ENCODE assay signal across 8 cellular contexts in genomic region chr17:82458885-82459424, GRCh38. TPM values are rescaled to one million over a fixed set of nuclear protein-coding genes. Genes with fewer than 3 reads are reported as not detected.
DNase-seq lines count a peak whose midpoint lies in the region; TF ChIP-seq lines count a peak whose summit lies in the region.

No MANE protein-coding gene starts in this region.

- in situ Hi-C loops in KBM-7 (cut with MboI; ENCODE audit: low pct_unique_long_range_greater_than_20kb, low sequenced_read_pairs), result no loop called here

- H3K4me3 ChIP-seq in adrenal gland, result peak overlapping the region; percentile 53 to 98 (median 76)
- H3K4me3 ChIP-seq in iPS-15b (ENCODE audit: low read depth, low read length), result peak overlapping the region; percentile 87
- peak overlapping the region; percentile 93 for H3K4me3 ChIP-seq in skeletal muscle satellite cell (ENCODE audit: low read length)

- no peak for TF ChIP-seq CTCF in adrenal gland (IDR thresholded peaks at IDR 0.05)

- no peak for TF ChIP-seq POLR2A in adrenal gland (IDR thresholded peaks at IDR 0.05)

- peak overlapping the region; percentile 48 to 100 (median 98) for H3K27ac ChIP-seq in adrenal gland

- intact Hi-C loops in adrenal gland (cut with DNase I), result no loop called here

- DNase-seq in stimulated activated CD4-positive, alpha-beta T cell treated with anti-CD3 and anti-CD28 coated beads, Interleukin-15, amount 100 ng/mL, for 24 hours, result peak; percentile 26
- DNase-seq in stimulated activated CD4-positive, alpha-beta T cell treated with anti-CD3 and anti-CD28 coated beads, Interleukin-4, amount 100 ng/mL, for 1 hour, result no peak
- DNase-seq in KBM-7, result peak; percentile 37
- peak in 3 of 7 donors; percentile 50 to 65 (median 56) for DNase-seq in adrenal gland
- DNase-seq in pons (ENCODE audit: low spot score), result no peak
- DNase-seq in NCI-H1694 treated with DMSO at 0.1 percent for 48 hours (lab: John Stamatoyannopoulos, UW), result no peak

- H3K9ac ChIP-seq in iPS-15b (ENCODE audit: low read depth, low read length) (peak overlapping the region; percentile 54), skeletal muscle satellite cell (ENCODE audit: low read depth, low read length) (peak overlapping the region; percentile 86)

- H3K36me3 ChIP-seq in adrenal gland (replicated peaks in 1 of 2) (peaks cover 0 to 40% of the 10 kb centered on the region in 2 donors), iPS-15b (ENCODE audit: control insufficient read depth, insufficient read depth, low read length) (peaks cover 16% of the 10 kb centered on the region), skeletal muscle satellite cell (ENCODE audit: insufficient read depth, low read length) (peaks cover 19% of the 10 kb centered on the region)

- WGBS in adrenal gland, 4 donors, result 0% methylated on average over 30 to 62 of the region's 62 CpGs; no CpG with 5 or more reads in 1 of the 4 donors

- no peaks in the 10 kb centered on the region for H3K27me3 ChIP-seq in adrenal gland
- H3K27me3 ChIP-seq in iPS-15b (ENCODE audit: control insufficient read depth, insufficient read depth, low read length), result no peaks in the 10 kb centered on the region
- H3K27me3 ChIP-seq in skeletal muscle satellite cell (ENCODE audit: control insufficient read depth, insufficient read depth, low read length), result no peaks in the 10 kb centered on the region

- H3K4me1 ChIP-seq in adrenal gland (replicated peaks in 1 of 2) (peaks cover 15 to 38% of the 10 kb centered on the region in 2 donors), iPS-15b (ENCODE audit: control insufficient read depth, insufficient read depth, low read length) (peaks cover 4% of the 10 kb centered on the region), skeletal muscle satellite cell (ENCODE audit: control insufficient read depth, insufficient read depth, low read length) (peaks cover 12% of the 10 kb centered on the region)

- H3K9me3 ChIP-seq in adrenal gland (replicated peaks in 1 of 3) (no peaks in the 10 kb centered on the region), iPS-15b (ENCODE audit: control insufficient read depth, insufficient read depth, low read length) (no peaks in the 10 kb centered on the region), skeletal muscle satellite cell (replicated peaks; ENCODE audit: low read length) (no peaks in the 10 kb centered on the region)

- peak overlapping the region; percentile 79 for H3K4me2 ChIP-seq in skeletal muscle satellite cell (ENCODE audit: low read length)

RNA-seq across cellular contexts. Expression of gene NARF, which starts 0.4 kb away (rescaled TPM):
- total RNA-seq in adrenal gland, result 10 to 100 TPM; 21.8 to 65.6 (median 55.1) TPM
- 100 to 1,000 TPM in 2 of 3 donors, 10 to 100 TPM in 1; 26.3 to 198 (median 116) TPM for polyA plus RNA-seq in adrenal gland
- total RNA-seq in skeletal muscle satellite cell (2012; rRNA removed), result 21.8 and 28.6 TPM in 2 replicates

RNA-seq across cellular contexts. Expression of gene CYBC1, which starts 8.4 kb away (rescaled TPM):
- total RNA-seq in adrenal gland, result 100 to 1,000 TPM in 3 of 8 donors, 10 to 100 TPM in 5; 53.7 to 160 (median 88.2) TPM
- polyA plus RNA-seq in adrenal gland, result 10 to 100 TPM; 38.9 to 73.9 (median 61.2) TPM
- total RNA-seq in skeletal muscle satellite cell (2012; rRNA removed), result 50.5 and 54.2 TPM in 2 replicates

RNA-seq across cellular contexts. Expression of gene OGFOD3, which starts 40.6 kb away (rescaled TPM):
- 100 to 1,000 TPM in 1 of 8 donors, 10 to 100 TPM in 7; 38.7 to 131 (median 56.8) TPM for total RNA-seq in adrenal gland
- polyA plus RNA-seq in adrenal gland, result 10 to 100 TPM; 17.9 to 39.8 (median 34.1) TPM
- 23.6 and 28.4 TPM in 2 replicates for total RNA-seq in skeletal muscle satellite cell (2012; rRNA removed)

RNA-seq across cellular contexts. Expression of gene HEXD, which starts 40.8 kb away (rescaled TPM):
- total RNA-seq in adrenal gland, result 100 to 1,000 TPM in 1 of 8 donors, 10 to 100 TPM in 7; 16.2 to 104 (median 43.8) TPM
- polyA plus RNA-seq in adrenal gland, result 100 to 1,000 TPM in 2 of 3 donors, 1 to 10 TPM in 1; 8.9 to 292 (median 198) TPM
- 4.8 and 6.6 TPM in 2 replicates for total RNA-seq in skeletal muscle satellite cell (2012; rRNA removed)

Comparison
In these comparisons a context has a peak if more than half of its experiments do, and no peak if none do; other contexts are left out.
1. DNase-seq: peak in stimulated activated CD4-positive, alpha-beta T cell treated with anti-CD3 and anti-CD28 coated beads, Interleukin-15, amount 100 ng/mL, for 24 hours (single experiment) and KBM-7 (single experiment); none in stimulated activated CD4-positive, alpha-beta T cell treated with anti-CD3 and anti-CD28 coated beads, Interleukin-4, amount 100 ng/mL, for 1 hour (single experiment), pons (single experiment) and NCI-H1694 treated with DMSO at 0.1 percent for 48 hours (single experiment).
2. Peak in every context shown above with its lines, with median percentiles within 50 percentile points of each other: H3K4me3 ChIP-seq.